Comparison of ENCODE assay signal across 8 cellular contexts in genomic region chr1:26529405-26529654, GRCh38. TPM values are rescaled to one million over a fixed set of nuclear protein-coding genes. Genes with fewer than 3 reads are reported as not detected.
A peak's percentile ranks its signal among the peaks of the same experiment; 100 is the strongest.
DNase-seq lines count a peak whose midpoint lies in the region; ATAC-seq and TF ChIP-seq lines count a peak whose summit lies in the region.

No MANE protein-coding gene starts in this region.

- 3% methylated on average over 19 of the region's 19 CpGs; no CpG with 5 or more reads in 1 of the 2 experiments for WGBS in endodermal cell (ENCODE audit: insufficient coverage in 1 of 2, insufficient read length in 1 of 2), 2 experiments
- WGBS in psoas muscle, 3 donors = 1 to 9% (median 3%) methylated on average over 7 to 19 of the region's 19 CpGs

- DNase-seq in GM12864 (ENCODE audit: low read depth) (no peak), endodermal cell (no peak), psoas muscle (no peak), NCI-H2227 treated with DMSO at 0.1 percent for 48 hours (lab: John Stamatoyannopoulos, UW) (no peak), SKM-1 (lab: John Stamatoyannopoulos, UW; ENCODE audit: unreplicated experiment) (no peak), T-helper 9 cell (no peak)

- H3K27ac ChIP-seq in OCI-LY3 (ENCODE audit: low read length) (no peak overlapping the region), endodermal cell (ENCODE audit: low read depth, low read length) (no peak overlapping the region), psoas muscle (no peak overlapping the region)

- intact Hi-C loops in psoas muscle (cut with DNase I) = no loop called here

- TF ChIP-seq CTCF in GM12864 (IDR thresholded peaks at IDR 0.05; ENCODE audit: low read depth, low read length, missing control alignments) (no peak), OCI-LY3 (IDR thresholded peaks at IDR 0.05; ENCODE audit: low read depth, low read length) (no peak), endodermal cell (conservative IDR thresholded peaks at IDR 0.05) (no peak), psoas muscle (IDR thresholded peaks at IDR 0.05) (no peak)

- H3K9me3 ChIP-seq in OCI-LY3 (ENCODE audit: insufficient read depth, low read length) = no peaks in the 10 kb centered on the region
- H3K9me3 ChIP-seq in endodermal cell (ENCODE audit: control insufficient read depth, low read length) = no peaks in the 10 kb centered on the region
- H3K9me3 ChIP-seq in psoas muscle = no peaks in the 10 kb centered on the region

- peak overlapping the region; percentile 89 for H2AFZ ChIP-seq in OCI-LY3 (ENCODE audit: low read depth, low read length)

- H3K4me1 Mint-ChIP-seq in endodermal cell = peaks cover 22% of the 10 kb centered on the region

- H3K27me3 ChIP-seq in OCI-LY3 (ENCODE audit: low read depth, low read length) (no peaks in the 10 kb centered on the region), endodermal cell (ENCODE audit: control insufficient read depth, insufficient read depth, low read length, poor library complexity, severe bottlenecking) (peaks cover 3% of the 10 kb centered on the region), psoas muscle (ENCODE audit: insufficient read depth in 3 of 3, low read length in 2 of 3) (peaks cover 0 to 3% (median 0%) of the 10 kb centered on the region in 3 donors)

- peak overlapping the region; percentile 79 for H3K4me3 Mint-ChIP-seq in endodermal cell

- peak overlapping the region; percentile 77 for H3K4me3 ChIP-seq in GM12864 (ENCODE audit: low read depth, low read length)
- H3K4me3 ChIP-seq in OCI-LY3 (ENCODE audit: low read length) = peak overlapping the region; percentile 91
- peak overlapping the region; percentile 66 for H3K4me3 ChIP-seq in endodermal cell (ENCODE audit: low read length)
- peak overlapping the region; percentile 74 for H3K4me3 ChIP-seq in psoas muscle

- no peak for ATAC-seq in psoas muscle
- no peak for ATAC-seq in HG03025 (IDR thresholded peaks at IDR 0.05; ENCODE audit: low FRiP score, unreplicated experiment)

- H4K20me1 ChIP-seq in OCI-LY3 (ENCODE audit: insufficient read depth, low read length) = no peaks in the 10 kb centered on the region

- no peaks in the 10 kb centered on the region for H3K36me3 Mint-ChIP-seq in endodermal cell (ENCODE audit: low read depth)

- H3K36me3 ChIP-seq in OCI-LY3 (replicated peaks; ENCODE audit: low read depth, low read length) (no peaks in the 10 kb centered on the region), endodermal cell (ENCODE audit: control insufficient read depth, insufficient read depth, low read length) (no peaks in the 10 kb centered on the region), psoas muscle (ENCODE audit: insufficient read depth in 1 of 2, low read depth in 1 of 2) (no peaks in the 10 kb centered on the region)

- peaks cover 9% of the 10 kb centered on the region for H3K27me3 Mint-ChIP-seq in endodermal cell (ENCODE audit: insufficient read depth)

- peak overlapping the region; percentile 77 for H3K4me2 ChIP-seq in OCI-LY3 (ENCODE audit: low read length)

- peak overlapping the region; percentile 74 for H3K9ac ChIP-seq in OCI-LY3 (ENCODE audit: low read length)
- H3K9ac ChIP-seq in endodermal cell (ENCODE audit: extremely low read depth, low read length, poor library complexity, severe bottlenecking) = peak overlapping the region; percentile 51

- H3K27ac Mint-ChIP-seq in endodermal cell = peak overlapping the region; percentile 93

- H3K9me3 Mint-ChIP-seq in endodermal cell = no peaks in the 10 kb centered on the region

- H3K4me1 ChIP-seq in OCI-LY3 (ENCODE audit: low read length) (peaks cover 17% of the 10 kb centered on the region), endodermal cell (ENCODE audit: control insufficient read depth, insufficient read depth, low read length) (no peaks in the 10 kb centered on the region), psoas muscle (no peaks in the 10 kb centered on the region)

- no peaks in the 10 kb centered on the region for H3K79me2 ChIP-seq in OCI-LY3 (ENCODE audit: low read length)

RNA-seq across cellular contexts. Expression of gene RPS6KA1, which starts 0.2 kb away (rescaled TPM):
- total RNA-seq in endodermal cell (10 to 100 TPM; 41.3 TPM), psoas muscle (1 to 10 TPM; 2.5 to 3.0 (median 2.7) TPM)
- polyA plus RNA-seq in endodermal cell (2013, experiment 1 of 2) = 17.8 TPM
- 15.9 TPM for polyA plus RNA-seq in endodermal cell (2013, experiment 2 of 2)
- polyA plus RNA-seq in psoas muscle = 1 to 10 TPM in 2 of 3 donors, under 1 TPM in 1; 0.88 to 1.8 (median 1.3) TPM

RNA-seq across cellular contexts. Expression of gene HMGN2, which starts 57.1 kb away (rescaled TPM):
- total RNA-seq in endodermal cell (100 to 1,000 TPM; 671 to 773 TPM), psoas muscle (100 to 1,000 TPM in 3 of 4 donors, 10 to 100 TPM in 1; 95.4 to 157 (median 135) TPM)
- 1,236 TPM for polyA plus RNA-seq in endodermal cell (2013, experiment 1 of 2)
- polyA plus RNA-seq in endodermal cell (2013, experiment 2 of 2) = 1,180 TPM
- polyA plus RNA-seq in psoas muscle = 100 to 1,000 TPM; 103 to 136 (median 128) TPM

Comparison
In these comparisons a context has a peak if more than half of its experiments do, and no peak if none do; other contexts are left out.
1. RNA of gene RPS6KA1, which starts 0.2 kb away (total RNA-seq): 41.3 TPM in endodermal cell; 2.5 to 3.0 TPM in psoas muscle; every median in the first group is over 10 times any median in the second.
2. RNA of gene HMGN2, which starts 57.1 kb away (total RNA-seq): 671 to 773 TPM in endodermal cell; 95.4 to 157 TPM in psoas muscle; every median in the first group is over 4 times any median in the second.
3. Peak in every context shown above with its lines, with median percentiles within 50 percentile points of each other: H3K4me3 ChIP-seq.